ENCODE assay signal across 8 cellular contexts in the genomic region with DNA sequence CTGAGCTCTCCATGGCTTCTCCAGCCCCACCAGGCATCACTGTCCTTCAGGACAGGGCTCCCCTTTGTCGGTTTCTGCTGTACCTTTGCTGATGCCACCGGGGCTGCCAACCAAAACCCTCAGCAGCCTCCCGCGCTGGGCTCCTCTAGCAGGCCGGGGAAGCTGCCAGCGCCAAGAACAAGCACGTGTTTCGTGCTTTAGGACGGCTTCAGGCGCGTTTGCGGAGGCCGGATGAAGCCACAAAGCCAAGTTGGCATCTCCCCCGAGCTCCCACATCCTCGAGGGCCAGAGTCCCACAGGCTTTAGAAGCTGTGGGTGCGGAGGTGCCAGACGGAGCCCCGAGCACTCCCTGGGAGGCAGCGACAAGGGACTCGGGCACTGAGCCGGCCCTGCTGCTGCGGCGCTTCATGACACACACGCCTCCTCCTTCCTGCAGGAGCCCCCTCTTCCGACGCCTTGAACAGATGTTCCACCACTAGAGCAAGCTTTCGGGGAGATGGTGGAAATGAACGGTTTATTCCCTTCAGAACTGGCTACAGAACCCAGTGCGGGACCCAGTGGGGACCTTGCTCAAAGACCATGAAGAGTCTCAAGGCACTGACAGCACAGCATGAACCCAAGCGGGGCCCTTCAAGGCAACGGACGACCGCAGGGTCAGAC. TPM values are rescaled to one million over a fixed set of nuclear protein-coding genes. Genes with fewer than 3 reads are reported as not detected.
A peak's percentile ranks its signal among the peaks of the same experiment; 100 is the strongest.
DNase-seq lines count a peak whose midpoint lies in the region; ATAC-seq lines count a peak whose summit lies in the region.

No MANE protein-coding gene starts in this region.

- peaks cover 28% of the 10 kb centered on the region for H3K4me1 Mint-ChIP-seq in activated T-helper 1 cell treated with anti-CD3 and anti-CD28 coated beads, Interleukin-12 subunit alpha, Interleukin-12 subunit beta, Interleukin-2, Interleukin-4 antibody, amounts not matched to agents 30 ng/mL and 10 ng/mL and 1 ng/mL, durations not matched to agents 14 hours and 24 hours and 36 hours (ENCODE audit: low read depth)
- peaks cover 0 to 11% of the 10 kb centered on the region in 2 donors for H3K4me1 Mint-ChIP-seq in immature natural killer cell

- H3K36me3 Mint-ChIP-seq in activated T-helper 1 cell treated with anti-CD3 and anti-CD28 coated beads, Interleukin-12 subunit alpha, Interleukin-12 subunit beta, Interleukin-2, Interleukin-4 antibody, amounts not matched to agents 30 ng/mL and 10 ng/mL and 1 ng/mL, durations not matched to agents 14 hours and 24 hours and 36 hours (ENCODE audit: low read depth), result no peaks in the 10 kb centered on the region
- H3K36me3 Mint-ChIP-seq in immature natural killer cell, result no peaks in the 10 kb centered on the region

- peak; percentile 43 for DNase-seq in T follicular helper cell (ENCODE audit: low read depth)
- DNase-seq in activated T-helper 1 cell treated with anti-CD3 and anti-CD28 coated beads, Interleukin-12 subunit alpha, Interleukin-12 subunit beta, Interleukin-2, Interleukin-4 antibody, amounts not matched to agents 30 ng/mL and 10 ng/mL and 1 ng/mL, durations not matched to agents 14 hours and 24 hours and 36 hours (ENCODE audit: low spot score), result no peak
- DNase-seq in left lobe of liver (ENCODE audit: low spot score), result no peak
- peak; percentile 18 to 82 (median 56) for DNase-seq in stimulated activated naive CD4-positive, alpha-beta T cell (lab: John Stamatoyannopoulos, UW)
- DNase-seq in NCI-H1436 treated with DMSO at 0.1 percent for 48 hours (lab: John Stamatoyannopoulos, UW), result no peak
- DNase-seq in immature natural killer cell, result no peak

- ATAC-seq in left lobe of liver, result peak; percentile 3
- ATAC-seq in GM21528 (IDR thresholded peaks at IDR 0.05; ENCODE audit: low FRiP score, unreplicated experiment), result no peak
- no peak for ATAC-seq in GM21447 (IDR thresholded peaks at IDR 0.05; ENCODE audit: unreplicated experiment)

- H3K27me3 Mint-ChIP-seq in activated T-helper 1 cell treated with anti-CD3 and anti-CD28 coated beads, Interleukin-12 subunit alpha, Interleukin-12 subunit beta, Interleukin-2, Interleukin-4 antibody, amounts not matched to agents 30 ng/mL and 10 ng/mL and 1 ng/mL, durations not matched to agents 14 hours and 24 hours and 36 hours (ENCODE audit: insufficient read depth), result peaks cover 16% of the 10 kb centered on the region
- no peaks in the 10 kb centered on the region for H3K27me3 Mint-ChIP-seq in immature natural killer cell (ENCODE audit: low read depth in 3 of 3)

- H3K27ac Mint-ChIP-seq in activated T-helper 1 cell treated with anti-CD3 and anti-CD28 coated beads, Interleukin-12 subunit alpha, Interleukin-12 subunit beta, Interleukin-2, Interleukin-4 antibody, amounts not matched to agents 30 ng/mL and 10 ng/mL and 1 ng/mL, durations not matched to agents 14 hours and 24 hours and 36 hours, result peak overlapping the region; percentile 55
- no peak overlapping the region for H3K27ac Mint-ChIP-seq in immature natural killer cell

- intact Hi-C loops in activated T-helper 1 cell treated with anti-CD3 and anti-CD28 coated beads, Interleukin-12 subunit alpha, Interleukin-12 subunit beta, Interleukin-2, Interleukin-4 antibody, amounts not matched to agents 30 ng/mL and 10 ng/mL and 1 ng/mL, durations not matched to agents 14 hours and 24 hours and 36 hours (cut with micrococcal nuclease), result no loop called here

- peak overlapping the region; percentile 42 for H3K4me3 Mint-ChIP-seq in activated T-helper 1 cell treated with anti-CD3 and anti-CD28 coated beads, Interleukin-12 subunit alpha, Interleukin-12 subunit beta, Interleukin-2, Interleukin-4 antibody, amounts not matched to agents 30 ng/mL and 10 ng/mL and 1 ng/mL, durations not matched to agents 14 hours and 24 hours and 36 hours
- peak overlapping the region in 2 of 5 donors; percentile 4 to 57 for H3K4me3 Mint-ChIP-seq in immature natural killer cell

- H3K9me3 Mint-ChIP-seq in activated T-helper 1 cell treated with anti-CD3 and anti-CD28 coated beads, Interleukin-12 subunit alpha, Interleukin-12 subunit beta, Interleukin-2, Interleukin-4 antibody, amounts not matched to agents 30 ng/mL and 10 ng/mL and 1 ng/mL, durations not matched to agents 14 hours and 24 hours and 36 hours, result no peaks in the 10 kb centered on the region
- H3K9me3 Mint-ChIP-seq in immature natural killer cell, result peaks cover 0 to 2% (median 0%) of the 10 kb centered on the region in 6 donors

RNA-seq across cellular contexts. Expression of a gene that starts 36.7 kb away (rescaled TPM):
- total RNA-seq in activated T-helper 1 cell treated with anti-CD3 and anti-CD28 coated beads, Interleukin-12 subunit alpha, Interleukin-12 subunit beta, Interleukin-2, Interleukin-4 antibody, amounts not matched to agents 30 ng/mL and 10 ng/mL and 1 ng/mL, durations not matched to agents 14 hours and 24 hours and 36 hours, result 0.51 and 0.60 TPM in 2 replicates
- 208 TPM for total RNA-seq in left lobe of liver
- 1 to 10 TPM in 2 of 3 donors, under 1 TPM in 1; 0.08 to 6.8 (median 1.2) TPM for polyA plus RNA-seq in immature natural killer cell

Comparison
In these comparisons a context has a peak if more than half of its experiments do, and no peak if none do; other contexts are left out.
1. DNase-seq: peak in T follicular helper cell (single experiment) and stimulated activated naive CD4-positive, alpha-beta T cell (6 of 6); none in activated T-helper 1 cell treated with anti-CD3 and anti-CD28 coated beads, Interleukin-12 subunit alpha, Interleukin-12 subunit beta, Interleukin-2, Interleukin-4 antibody, amounts not matched to agents 30 ng/mL and 10 ng/mL and 1 ng/mL, durations not matched to agents 14 hours and 24 hours and 36 hours (single experiment), left lobe of liver (single experiment), NCI-H1436 treated with DMSO at 0.1 percent for 48 hours (single experiment) and immature natural killer cell (0 of 3).
2. RNA of a gene that starts 36.7 kb away (total RNA-seq): 208 TPM in left lobe of liver (single experiment); 0.51 to 0.60 TPM in activated T-helper 1 cell treated with anti-CD3 and anti-CD28 coated beads, Interleukin-12 subunit alpha, Interleukin-12 subunit beta, Interleukin-2, Interleukin-4 antibody, amounts not matched to agents 30 ng/mL and 10 ng/mL and 1 ng/mL, durations not matched to agents 14 hours and 24 hours and 36 hours; every median in the first group is over 100 times any median in the second.